Comparison of ENCODE assay signal across 9 cellular contexts in genomic region chr2:160039166-160039903, GRCh38. TPM values are rescaled to one million over a fixed set of nuclear protein-coding genes. Genes with fewer than 3 reads are reported as not detected.
A peak's percentile ranks its signal among the peaks of the same experiment; 100 is the strongest.
DNase-seq lines count a peak whose midpoint lies in the region; ATAC-seq and TF ChIP-seq lines count a peak whose summit lies in the region.
"Had no signal": no experiment of that assay in that cellular context is flagged by ENCODE, and none has a peak within 500 bp of the region (broad histone marks: within the 10 kb centered on the region; RNA-seq: fewer than 3 reads in every experiment).

No MANE protein-coding gene starts in this region.

- TF ChIP-seq RAD21 in Ishikawa (IDR thresholded peaks at IDR 0.05; ENCODE audit: low read depth) = no peak

- H3K36me3 ChIP-seq in RWPE2 (ENCODE audit: low read depth) (no peaks in the 10 kb centered on the region), HAP-1 (replicated peaks) (no peaks in the 10 kb centered on the region), gastrocnemius medialis (no peaks in the 10 kb centered on the region)

- no peak overlapping the region for H3K27ac ChIP-seq in RWPE2 (ENCODE audit: poor library complexity, severe bottlenecking)
- H3K27ac ChIP-seq in gastrocnemius medialis = no peak overlapping the region

- intact Hi-C loops in gastrocnemius medialis (cut with DNase I; ENCODE audit: low total_unique reads) = no loop called here

- H3K4me1 ChIP-seq in RWPE2 (ENCODE audit: insufficient read depth, poor library complexity, severe bottlenecking) = no peaks in the 10 kb centered on the region
- no peaks in the 10 kb centered on the region for H3K4me1 ChIP-seq in HAP-1
- H3K4me1 ChIP-seq in gastrocnemius medialis = peaks cover 0 to 4% of the 10 kb centered on the region in 2 donors

- TF ChIP-seq CTCF in RWPE2 (IDR thresholded peaks at IDR 0.05; ENCODE audit: poor library complexity, severe bottlenecking) = no peak
- TF ChIP-seq CTCF in fibroblast of the aortic adventitia (IDR thresholded peaks at IDR 0.05; ENCODE audit: insufficient read depth, low read length) = no peak
- TF ChIP-seq CTCF in gastrocnemius medialis (IDR thresholded peaks at IDR 0.05 in 4 of 5, conservative IDR thresholded peaks at IDR 0.05 in 1 of 5) = no peak

- DNase-seq in RWPE2 (ENCODE audit: low spot score) (no peak), fibroblast of the aortic adventitia (ENCODE audit: low read depth) (peak; percentile 42), skeletal muscle cell (ENCODE audit: low read depth) (peak; percentile 67), HAP-1 (ENCODE audit: low spot score in 2 of 2) (no peak), gastrocnemius medialis (no peak)
- DNase-seq: activated CD4-positive, alpha-beta memory T cell treated with anti-CD3 and anti-CD28 coated beads for 36 hours; H9 had no signal

- H3K9me3 ChIP-seq in RWPE2 (ENCODE audit: severe bottlenecking) (no peaks in the 10 kb centered on the region), HAP-1 (no peaks in the 10 kb centered on the region), gastrocnemius medialis (no peaks in the 10 kb centered on the region)

- H3K27me3 ChIP-seq in RWPE2 (ENCODE audit: insufficient read depth, poor library complexity, severe bottlenecking) (no peaks in the 10 kb centered on the region), HAP-1 (ENCODE audit: low read depth) (peaks cover 4% of the 10 kb centered on the region), gastrocnemius medialis (no peaks in the 10 kb centered on the region)

- no peak for TF ChIP-seq POLR2A in gastrocnemius medialis (IDR thresholded peaks at IDR 0.05)

- H3K4me3 ChIP-seq in RWPE2 (ENCODE audit: severe bottlenecking) = no peak overlapping the region
- H3K4me3 ChIP-seq in fibroblast of the aortic adventitia (ENCODE audit: low read depth, low read length) = no peak overlapping the region
- H3K4me3 ChIP-seq in skeletal muscle cell (ENCODE audit: low read depth, low read length) = no peak overlapping the region
- no peak overlapping the region for H3K4me3 ChIP-seq in HAP-1
- H3K4me3 ChIP-seq in gastrocnemius medialis = no peak overlapping the region

- TF ChIP-seq EP300 in Ishikawa (IDR thresholded peaks at IDR 0.05; ENCODE audit: borderline replicate concordance) = no peak

- ATAC-seq in RWPE2 (ENCODE audit: low read depth) = peak; percentile 85
- ATAC-seq in HG03439 (IDR thresholded peaks at IDR 0.05; ENCODE audit: unreplicated experiment) = no peak
- no peak for ATAC-seq in gastrocnemius medialis

- in situ Hi-C loops in HAP-1 (cut with MboI; ENCODE audit: low sequenced_read_pairs) = no loop called here
- in situ Hi-C loops in gastrocnemius medialis (cut with MboI; ENCODE audit: low sequenced_read_pairs in 4 of 4) = no loop called here

TF ChIP-seq in Ishikawa, 13 proteins besides CTCF, POLR2A, EP300 and RAD21:
- TF ChIP-seq EGR1 (IDR thresholded peaks at IDR 0.05) (no peak), NFIC (IDR thresholded peaks at IDR 0.05) (0 out of 2 replicates have a peak, but pooled peaks have one; percentile 21)

RNA-seq across cellular contexts. Expression of gene PLA2R1, which starts 23.1 kb away (rescaled TPM):
- total RNA-seq in fibroblast of the aortic adventitia (ENCODE audit: low replicate concordance) (25.0 and 27.0 TPM in 2 replicates), gastrocnemius medialis (1 to 10 TPM in 1 of 4 donors, under 1 TPM in 3; 0.34 to 1.0 (median 0.45) TPM)
- total RNA-seq: activated CD4-positive, alpha-beta memory T cell treated with anti-CD3 and anti-CD28 coated beads for 36 hours had no signal

Comparison
In these comparisons a context has a peak if more than half of its experiments do, and no peak if none do; other contexts are left out.
1. DNase-seq: peak in fibroblast of the aortic adventitia (single experiment) and skeletal muscle cell (single experiment); none in RWPE2 (single experiment), HAP-1 (0 of 2) and gastrocnemius medialis (0 of 2).
2. RNA of gene PLA2R1, which starts 23.1 kb away (total RNA-seq): 25.0 to 27.0 TPM in fibroblast of the aortic adventitia; 0.34 to 1.0 TPM in gastrocnemius medialis; every median in the first group is over 10 times any median in the second.